ENCODE assay signal across 17 cellular contexts in the genomic region with DNA sequence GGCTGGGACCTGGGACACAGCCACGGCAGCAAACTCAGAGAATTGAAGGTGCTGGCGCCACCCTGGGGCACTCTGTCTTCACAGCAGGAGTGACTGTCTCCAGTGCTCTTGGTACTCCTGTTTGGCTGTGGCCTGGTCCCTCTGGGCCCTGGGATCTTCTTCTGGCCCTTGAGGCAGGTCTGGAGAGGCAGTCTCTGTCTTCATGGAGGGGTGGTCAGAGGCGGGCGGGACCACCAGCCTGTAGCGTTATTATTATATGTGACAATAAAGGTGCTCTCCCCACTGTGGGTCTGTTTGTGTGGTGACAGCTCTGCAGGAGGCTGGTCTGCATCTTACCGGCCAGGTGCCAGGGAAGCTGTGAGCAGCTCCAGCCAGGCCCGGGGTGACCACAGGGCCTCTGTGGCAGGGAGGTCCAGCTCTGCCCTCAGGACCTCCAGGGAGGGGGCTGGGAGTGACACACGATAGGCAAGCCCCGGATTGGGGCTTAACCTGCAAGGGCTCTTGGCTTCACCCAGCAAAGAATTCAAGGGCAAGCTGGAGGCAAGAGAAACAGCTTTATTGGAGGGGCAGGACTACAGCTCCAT.
DNase-seq lines count a peak whose midpoint lies in the region; ATAC-seq and TF ChIP-seq lines count a peak whose summit lies in the region.
"Had no signal": no experiment of that assay in that cellular context is flagged by ENCODE, and none has a peak within 500 bp of the region (broad histone marks: within the 10 kb centered on the region; RNA-seq: fewer than 3 reads in every experiment).

No MANE protein-coding gene starts in this region.

- no TSS peak for BruUV-seq in Panc1 (replicated peaks; lab: Mats Ljungman, UMichigan)

- POLR2A ChIA-PET in Panc1 (lab: Charles Lee) = interaction anchor here (0.6 kb wide), 1 partner anchor 209 kb away, joined by 15 read pairs; no protein-coding TSS in a partner anchor

- no peaks in the 10 kb centered on the region for H3K36me3 ChIP-seq in Panc1 (ENCODE audit: control insufficient read depth, insufficient read depth, low read length)
- H3K36me3 ChIP-seq: pancreas, transverse colon had no signal

- in situ Hi-C loops in Panc1 (cut with HindIII; ENCODE audit: low pct_unique_long_range_greater_than_20kb, low sequenced_read_pairs) = no loop called here

- intact Hi-C loops in Panc1 (cut with micrococcal nuclease; ENCODE audit: unreplicated experiment) = no loop called here

- H3K4me3 Mint-ChIP-seq in stimulated activated effector memory CD8-positive, alpha-beta T cell treated with anti-CD3 and anti-CD28 coated beads, Interleukin-12 subunit alpha, Interleukin-12 subunit beta, amount 100 ng/mL, for 72 hours = no peak overlapping the region
- H3K4me3 Mint-ChIP-seq: T-helper 2 cell treated with Interferon-gamma antibody and Interleukin-4, amounts not matched to agents 5 μg/mL and 100 μg/mL, for 36 hours had no signal

- H3K36me3 Mint-ChIP-seq in stimulated activated effector memory CD8-positive, alpha-beta T cell treated with anti-CD3 and anti-CD28 coated beads, Interleukin-12 subunit alpha, Interleukin-12 subunit beta, amount 100 ng/mL, for 72 hours = no peaks in the 10 kb centered on the region

- no peaks in the 10 kb centered on the region for H3K9me3 ChIP-seq in Panc1 (ENCODE audit: control insufficient read depth, insufficient read depth, low read depth, low read length)
- H3K9me3 ChIP-seq: pancreas, transverse colon had no signal

- no peaks in the 10 kb centered on the region for H3K9me3 Mint-ChIP-seq in stimulated activated effector memory CD8-positive, alpha-beta T cell treated with anti-CD3 and anti-CD28 coated beads, Interleukin-12 subunit alpha, Interleukin-12 subunit beta, amount 100 ng/mL, for 72 hours
- H3K9me3 Mint-ChIP-seq: activated T-helper 2 cell treated with anti-CD3 and anti-CD28 coated beads, Interferon-gamma antibody, Interleukin-2, Interleukin-4, amounts not matched to agents 10 μg/mL and 5 μg/mL and 100 μg/mL, durations not matched to agents 14 hours and 24 hours and 36 hours; T-helper 2 cell treated with Interferon-gamma antibody and Interleukin-4, amounts not matched to agents 5 μg/mL and 100 μg/mL, for 36 hours had no signal

- H3K4me1 Mint-ChIP-seq in stimulated activated effector memory CD8-positive, alpha-beta T cell treated with anti-CD3 and anti-CD28 coated beads, Interleukin-12 subunit alpha, Interleukin-12 subunit beta, amount 100 ng/mL, for 72 hours = peaks cover 2% of the 10 kb centered on the region

- TF ChIP-seq CTCF in Panc1 (IDR thresholded peaks at IDR 0.05) (no peak; the same call in 1 of the 2 replicates), epithelial cell of esophagus (IDR thresholded peaks at IDR 0.05; ENCODE audit: insufficient read depth, low read depth, low read length, missing control alignments) (peak; percentile 15)

- H3K4me3 ChIP-seq in Panc1 (ENCODE audit: low read depth in 2 of 2, low read length in 2 of 2) = no peak overlapping the region
- H3K4me3 ChIP-seq in epithelial cell of esophagus (ENCODE audit: low read length) = no peak overlapping the region
- H3K4me3 ChIP-seq: pancreas, transverse colon had no signal

- peak; percentile 78 for ATAC-seq in Panc1
- peak; percentile 4 for ATAC-seq in stimulated activated effector memory CD8-positive, alpha-beta T cell treated with anti-CD3 and anti-CD28 coated beads, Interleukin-12 subunit alpha, Interleukin-12 subunit beta, amount 100 ng/mL, for 72 hours
- ATAC-seq in HG03159 (IDR thresholded peaks at IDR 0.05; ENCODE audit: unreplicated experiment) = no peak
- ATAC-seq: pancreas had no signal

- no peaks in the 10 kb centered on the region for H3K27me3 ChIP-seq in Panc1 (ENCODE audit: control insufficient read depth, insufficient read depth, low read length)
- H3K27me3 ChIP-seq: pancreas, transverse colon had no signal

- H3K27ac ChIP-seq in Panc1 (ENCODE audit: low read length) = no peak overlapping the region
- H3K27ac ChIP-seq: pancreas, transverse colon had no signal

- 0 out of 2 replicates have a peak, but pooled peaks cover 4% of the 10 kb centered on the region for H3K4me1 ChIP-seq in Panc1 (ENCODE audit: control insufficient read depth, insufficient read depth, low read length)
- H3K4me1 ChIP-seq: pancreas, transverse colon had no signal

- no peak overlapping the region for H3K27ac Mint-ChIP-seq in stimulated activated effector memory CD8-positive, alpha-beta T cell treated with anti-CD3 and anti-CD28 coated beads, Interleukin-12 subunit alpha, Interleukin-12 subunit beta, amount 100 ng/mL, for 72 hours
- H3K27ac Mint-ChIP-seq: activated T-helper 2 cell treated with anti-CD3 and anti-CD28 coated beads, Interferon-gamma antibody, Interleukin-2, Interleukin-4, amounts not matched to agents 10 μg/mL and 5 μg/mL and 100 μg/mL, durations not matched to agents 14 hours and 24 hours and 36 hours; T-helper 2 cell treated with Interferon-gamma antibody and Interleukin-4, amounts not matched to agents 5 μg/mL and 100 μg/mL, for 36 hours had no signal

- DNase-seq in SKM-1 treated with dmso at 0.1 percent for 144 hours (lab: John Stamatoyannopoulos, UW; ENCODE audit: unreplicated experiment) (peak; percentile 25), SKM-1 (lab: John Stamatoyannopoulos, UW; ENCODE audit: unreplicated experiment) (no peak), Panc1 (ENCODE audit: low read depth, low spot score) (no peak), epithelial cell of esophagus (ENCODE audit: low read depth) (no peak), NCI-H446 treated with DMSO at 0.1 percent for 48 hours (lab: John Stamatoyannopoulos, UW) (no peak)
- DNase-seq in stimulated activated effector memory CD8-positive, alpha-beta T cell treated with anti-CD3 and anti-CD28 coated beads, Interleukin-12 subunit alpha, Interleukin-12 subunit beta, amount 100 ng/mL, for 72 hours (ENCODE audit: low spot score in 2 of 2) = no peak
- DNase-seq in NK-92 treated with Interleukin-12 subunit alpha and Interleukin-12 subunit beta, amount 100 ng/mL, for 24 hours (lab: John Stamatoyannopoulos, UW) = no peak
- DNase-seq: activated CD4-positive, alpha-beta T cell treated with anti-CD3 and anti-CD28 coated beads, Interleukin-2, amount 50 U/mL, for 48 hours; DMS79 treated with DMSO at 0.1 percent for 48 hours; foreskin melanocyte; MM.1S; NCI-H2171 treated with DMSO at 0.1 percent for 48 hours had no signal

- CTCF ChIA-PET in Panc1 (lab: Charles Lee) = no interaction called here
